In the genomic region with DNA sequence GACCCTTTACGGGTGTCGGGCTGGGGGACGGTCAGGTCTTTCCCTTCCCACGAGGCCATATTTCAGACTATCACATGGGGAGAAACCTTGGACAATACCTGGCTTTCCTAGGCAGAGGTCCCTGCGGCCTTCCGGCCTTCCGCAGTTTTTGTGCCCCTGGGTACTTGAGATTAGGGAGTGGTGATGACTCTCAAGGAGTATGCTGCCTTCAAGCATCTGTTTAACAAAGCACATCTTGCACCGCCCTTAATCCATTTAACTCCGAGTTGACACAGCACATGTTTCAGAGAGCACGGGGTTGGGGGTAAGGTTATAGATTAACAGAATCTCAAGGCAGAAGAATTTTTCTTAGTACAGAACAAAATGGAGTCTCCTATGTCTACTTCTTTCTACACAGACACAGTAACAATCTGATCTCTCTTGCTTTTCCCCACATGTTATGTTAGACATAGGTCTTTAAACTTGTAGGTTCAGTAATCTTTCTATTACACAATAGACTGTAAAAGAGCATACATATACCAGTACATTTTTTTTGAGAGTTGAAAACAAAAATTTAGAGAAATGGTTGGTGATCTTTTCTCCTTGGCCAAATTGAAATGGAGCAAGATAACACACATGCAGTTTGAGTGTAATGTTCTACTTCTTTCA, we compare ENCODE assay signal across 5 cellular contexts. TPM values are rescaled to one million over a fixed set of nuclear protein-coding genes. Genes with fewer than 3 reads are reported as not detected.
"Had no signal": no experiment of that assay in that cellular context is flagged by ENCODE, and none has a peak within 500 bp of the region (broad histone marks: within the 10 kb centered on the region; RNA-seq: fewer than 3 reads in every experiment).

No MANE protein-coding gene starts in this region.

RNA-seq across cellular contexts. Expression of a gene that starts 37.9 kb away (rescaled TPM):
- total RNA-seq: activated CD8-positive, alpha-beta memory T cell treated with anti-CD3 and anti-CD28 coated beads for 36 hours; activated T-cell treated with anti-CD3 and anti-CD28 coated beads, Interleukin-2, amount 50 U/mL, for 4 hours; activated T-helper 2 cell treated with anti-CD3 and anti-CD28 coated beads, Interferon-gamma antibody, Interleukin-2, Interleukin-4, amounts not matched to agents 10 μg/mL and 5 μg/mL and 100 μg/mL, durations not matched to agents 14 hours and 24 hours and 36 hours; ascending aorta had no signal
- polyA plus RNA-seq: naive thymus-derived CD4-positive, alpha-beta T cell had no signal
